ENCODE assay signal across 1 cellular context in the genomic region with DNA sequence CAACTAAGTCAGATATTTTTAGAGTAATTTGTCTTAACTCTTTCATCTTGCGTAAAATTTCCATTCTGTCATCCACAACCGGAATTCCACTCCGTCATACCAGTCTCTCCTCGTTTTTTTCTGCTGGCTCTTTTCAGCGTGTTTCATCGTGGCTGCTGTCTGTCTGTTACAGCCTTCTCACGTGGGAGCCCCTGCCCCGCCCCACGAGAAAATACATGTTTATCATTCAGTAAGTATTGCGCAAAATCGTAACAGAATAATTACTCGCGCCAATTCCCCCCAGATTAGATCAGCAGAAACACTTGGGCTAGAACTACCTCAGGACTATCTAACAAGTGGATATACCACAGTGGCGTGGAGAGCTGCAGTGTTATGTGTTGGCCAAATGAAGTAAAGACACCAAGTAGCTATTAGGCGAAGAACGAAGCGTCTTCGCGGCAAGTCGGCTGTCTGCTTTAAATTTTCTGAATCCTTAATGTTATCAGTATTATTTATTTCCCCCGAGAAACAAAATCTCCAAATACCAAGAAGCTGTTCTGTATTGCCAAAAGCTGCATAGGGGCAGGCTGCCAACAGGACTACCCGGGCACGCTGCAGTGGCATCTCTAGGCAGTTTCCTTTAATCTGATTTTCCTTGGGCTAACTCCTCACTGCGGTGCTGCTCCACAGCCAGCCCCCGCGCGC.
TF ChIP-seq lines count a peak whose summit lies in the region.

No MANE protein-coding gene starts in this region.

TF ChIP-seq in H1, 55 proteins besides CTCF, POLR2A, EP300 and RAD21 (continued from another document):
- TF ChIP-seq, protein P1, sequence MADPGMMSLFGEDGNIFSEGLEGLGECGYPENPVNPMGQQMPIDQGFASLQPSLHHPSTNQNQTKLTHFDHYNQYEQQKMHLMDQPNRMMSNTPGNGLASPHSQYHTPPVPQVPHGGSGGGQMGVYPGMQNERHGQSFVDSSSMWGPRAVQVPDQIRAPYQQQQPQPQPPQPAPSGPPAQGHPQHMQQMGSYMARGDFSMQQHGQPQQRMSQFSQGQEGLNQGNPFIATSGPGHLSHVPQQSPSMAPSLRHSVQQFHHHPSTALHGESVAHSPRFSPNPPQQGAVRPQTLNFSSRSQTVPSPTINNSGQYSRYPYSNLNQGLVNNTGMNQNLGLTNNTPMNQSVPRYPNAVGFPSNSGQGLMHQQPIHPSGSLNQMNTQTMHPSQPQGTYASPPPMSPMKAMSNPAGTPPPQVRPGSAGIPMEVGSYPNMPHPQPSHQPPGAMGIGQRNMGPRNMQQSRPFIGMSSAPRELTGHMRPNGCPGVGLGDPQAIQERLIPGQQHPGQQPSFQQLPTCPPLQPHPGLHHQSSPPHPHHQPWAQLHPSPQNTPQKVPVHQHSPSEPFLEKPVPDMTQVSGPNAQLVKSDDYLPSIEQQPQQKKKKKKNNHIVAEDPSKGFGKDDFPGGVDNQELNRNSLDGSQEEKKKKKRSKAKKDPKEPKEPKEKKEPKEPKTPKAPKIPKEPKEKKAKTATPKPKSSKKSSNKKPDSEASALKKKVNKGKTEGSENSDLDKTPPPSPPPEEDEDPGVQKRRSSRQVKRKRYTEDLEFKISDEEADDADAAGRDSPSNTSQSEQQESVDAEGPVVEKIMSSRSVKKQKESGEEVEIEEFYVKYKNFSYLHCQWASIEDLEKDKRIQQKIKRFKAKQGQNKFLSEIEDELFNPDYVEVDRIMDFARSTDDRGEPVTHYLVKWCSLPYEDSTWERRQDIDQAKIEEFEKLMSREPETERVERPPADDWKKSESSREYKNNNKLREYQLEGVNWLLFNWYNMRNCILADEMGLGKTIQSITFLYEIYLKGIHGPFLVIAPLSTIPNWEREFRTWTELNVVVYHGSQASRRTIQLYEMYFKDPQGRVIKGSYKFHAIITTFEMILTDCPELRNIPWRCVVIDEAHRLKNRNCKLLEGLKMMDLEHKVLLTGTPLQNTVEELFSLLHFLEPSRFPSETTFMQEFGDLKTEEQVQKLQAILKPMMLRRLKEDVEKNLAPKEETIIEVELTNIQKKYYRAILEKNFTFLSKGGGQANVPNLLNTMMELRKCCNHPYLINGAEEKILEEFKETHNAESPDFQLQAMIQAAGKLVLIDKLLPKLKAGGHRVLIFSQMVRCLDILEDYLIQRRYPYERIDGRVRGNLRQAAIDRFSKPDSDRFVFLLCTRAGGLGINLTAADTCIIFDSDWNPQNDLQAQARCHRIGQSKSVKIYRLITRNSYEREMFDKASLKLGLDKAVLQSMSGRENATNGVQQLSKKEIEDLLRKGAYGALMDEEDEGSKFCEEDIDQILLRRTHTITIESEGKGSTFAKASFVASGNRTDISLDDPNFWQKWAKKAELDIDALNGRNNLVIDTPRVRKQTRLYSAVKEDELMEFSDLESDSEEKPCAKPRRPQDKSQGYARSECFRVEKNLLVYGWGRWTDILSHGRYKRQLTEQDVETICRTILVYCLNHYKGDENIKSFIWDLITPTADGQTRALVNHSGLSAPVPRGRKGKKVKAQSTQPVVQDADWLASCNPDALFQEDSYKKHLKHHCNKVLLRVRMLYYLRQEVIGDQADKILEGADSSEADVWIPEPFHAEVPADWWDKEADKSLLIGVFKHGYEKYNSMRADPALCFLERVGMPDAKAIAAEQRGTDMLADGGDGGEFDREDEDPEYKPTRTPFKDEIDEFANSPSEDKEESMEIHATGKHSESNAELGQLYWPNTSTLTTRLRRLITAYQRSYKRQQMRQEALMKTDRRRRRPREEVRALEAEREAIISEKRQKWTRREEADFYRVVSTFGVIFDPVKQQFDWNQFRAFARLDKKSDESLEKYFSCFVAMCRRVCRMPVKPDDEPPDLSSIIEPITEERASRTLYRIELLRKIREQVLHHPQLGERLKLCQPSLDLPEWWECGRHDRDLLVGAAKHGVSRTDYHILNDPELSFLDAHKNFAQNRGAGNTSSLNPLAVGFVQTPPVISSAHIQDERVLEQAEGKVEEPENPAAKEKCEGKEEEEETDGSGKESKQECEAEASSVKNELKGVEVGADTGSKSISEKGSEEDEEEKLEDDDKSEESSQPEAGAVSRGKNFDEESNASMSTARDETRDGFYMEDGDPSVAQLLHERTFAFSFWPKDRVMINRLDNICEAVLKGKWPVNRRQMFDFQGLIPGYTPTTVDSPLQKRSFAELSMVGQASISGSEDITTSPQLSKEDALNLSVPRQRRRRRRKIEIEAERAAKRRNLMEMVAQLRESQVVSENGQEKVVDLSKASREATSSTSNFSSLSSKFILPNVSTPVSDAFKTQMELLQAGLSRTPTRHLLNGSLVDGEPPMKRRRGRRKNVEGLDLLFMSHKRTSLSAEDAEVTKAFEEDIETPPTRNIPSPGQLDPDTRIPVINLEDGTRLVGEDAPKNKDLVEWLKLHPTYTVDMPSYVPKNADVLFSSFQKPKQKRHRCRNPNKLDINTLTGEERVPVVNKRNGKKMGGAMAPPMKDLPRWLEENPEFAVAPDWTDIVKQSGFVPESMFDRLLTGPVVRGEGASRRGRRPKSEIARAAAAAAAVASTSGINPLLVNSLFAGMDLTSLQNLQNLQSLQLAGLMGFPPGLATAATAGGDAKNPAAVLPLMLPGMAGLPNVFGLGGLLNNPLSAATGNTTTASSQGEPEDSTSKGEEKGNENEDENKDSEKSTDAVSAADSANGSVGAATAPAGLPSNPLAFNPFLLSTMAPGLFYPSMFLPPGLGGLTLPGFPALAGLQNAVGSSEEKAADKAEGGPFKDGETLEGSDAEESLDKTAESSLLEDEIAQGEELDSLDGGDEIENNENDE (IDR thresholded peaks at IDR 0.05; ENCODE audit: insufficient replicate concordance, low read length), result no peak
- TF ChIP-seq ASH2L (IDR thresholded peaks at IDR 0.05; ENCODE audit: low read length), result peak; percentile 3
